Comparison of ENCODE assay signal across 16 cellular contexts in genomic region chr14:53896773-53897172, GRCh38. TPM values are rescaled to one million over a fixed set of nuclear protein-coding genes. Genes with fewer than 3 reads are reported as not detected.
A peak's percentile ranks its signal among the peaks of the same experiment; 100 is the strongest.
DNase-seq lines count a peak whose midpoint lies in the region; ATAC-seq, FAIRE-seq and TF ChIP-seq lines count a peak whose summit lies in the region.
"Had no signal": no experiment of that assay in that cellular context is flagged by ENCODE, and none has a peak within 500 bp of the region (broad histone marks: within the 10 kb centered on the region; RNA-seq: fewer than 3 reads in every experiment).

No MANE protein-coding gene starts in this region.

- H3K9me3 Mint-ChIP-seq in astrocyte (ENCODE audit: unreplicated experiment): no peaks in the 10 kb centered on the region
- H3K9me3 Mint-ChIP-seq: H9 had no signal

- peak; percentile 32 for FAIRE-seq in astrocyte (lab: Jason Lieb, UNC)

- ATAC-seq in GM21723 (IDR thresholded peaks at IDR 0.05; ENCODE audit: unreplicated experiment) (no peak), gastrocnemius medialis (no peak)

- no peak overlapping the region for H2AFZ ChIP-seq in astrocyte (ENCODE audit: low read depth, low read length)

- H3K4me3 ChIP-seq in HFF-Myc (replicated peaks; ENCODE audit: low read depth, low read length) (no peak overlapping the region), astrocyte (ENCODE audit: insufficient read depth, low read depth, low read length) (no peak overlapping the region), gastrocnemius medialis (no peak overlapping the region)
- H3K4me3 ChIP-seq: BLaER1 treated with 17β-estradiol and CSF1 and Interleukin-3, amounts not matched to agents 10 nM and 100 nM had no signal

- H3K9me3 ChIP-seq in astrocyte (ENCODE audit: insufficient read depth, low read depth, low read length) (no peaks in the 10 kb centered on the region), gastrocnemius medialis (no peaks in the 10 kb centered on the region)
- H3K9me3 ChIP-seq: BLaER1 treated with 17β-estradiol and CSF1 and Interleukin-3, amounts not matched to agents 10 nM and 100 nM; SK-N-SH had no signal

- peaks cover 17% of the 10 kb centered on the region for H3K27me3 Mint-ChIP-seq in astrocyte (ENCODE audit: low read depth, unreplicated experiment)

- H3K4me1 Mint-ChIP-seq in astrocyte (ENCODE audit: low read depth, unreplicated experiment): peaks cover 16% of the 10 kb centered on the region

- H3K79me2 ChIP-seq in astrocyte (ENCODE audit: insufficient read depth, low read length): no peaks in the 10 kb centered on the region

- no peaks in the 10 kb centered on the region for H4K20me1 ChIP-seq in astrocyte (ENCODE audit: insufficient read depth, low read length)
- H4K20me1 ChIP-seq: BLaER1 treated with 17β-estradiol and CSF1 and Interleukin-3, amounts not matched to agents 10 nM and 100 nM had no signal

- in situ Hi-C loops in gastrocnemius medialis (cut with MboI; ENCODE audit: low sequenced_read_pairs in 4 of 4): no loop called here

- no peak for TF ChIP-seq CTCF in AG09319 (IDR thresholded peaks at IDR 0.05; ENCODE audit: low read depth, low read length)
- TF ChIP-seq CTCF in HFF-Myc (IDR thresholded peaks at IDR 0.05; ENCODE audit: low read depth, low read length, missing control alignments): no peak
- no peak for TF ChIP-seq CTCF in astrocyte (IDR thresholded peaks at IDR 0.05; ENCODE audit: insufficient read depth, low read depth, low read length)
- TF ChIP-seq CTCF in gastrocnemius medialis (IDR thresholded peaks at IDR 0.05 in 4 of 5, conservative IDR thresholded peaks at IDR 0.05 in 1 of 5): no peak

- no peak for TF ChIP-seq POLR2A in gastrocnemius medialis (IDR thresholded peaks at IDR 0.05)

- H3K36me3 ChIP-seq in astrocyte (ENCODE audit: insufficient read depth, low read length): no peaks in the 10 kb centered on the region
- no peaks in the 10 kb centered on the region for H3K36me3 ChIP-seq in gastrocnemius medialis
- H3K36me3 ChIP-seq: BLaER1 treated with 17β-estradiol and CSF1 and Interleukin-3, amounts not matched to agents 10 nM and 100 nM had no signal

- H3K4me1 ChIP-seq in astrocyte (ENCODE audit: insufficient read depth, low read length): peaks cover 13% of the 10 kb centered on the region
- H3K4me1 ChIP-seq in gastrocnemius medialis: no peaks in the 10 kb centered on the region

- no peak overlapping the region for H3K27ac ChIP-seq in astrocyte (ENCODE audit: low read depth, low read length)
- no peak overlapping the region for H3K27ac ChIP-seq in gastrocnemius medialis
- H3K27ac ChIP-seq: BLaER1 treated with 17β-estradiol and CSF1 and Interleukin-3, amounts not matched to agents 10 nM and 100 nM had no signal

- no peaks in the 10 kb centered on the region for H3K36me3 Mint-ChIP-seq in astrocyte (ENCODE audit: low read depth, unreplicated experiment)

- H3K27me3 ChIP-seq in astrocyte (ENCODE audit: insufficient read depth, low read length): no peaks in the 10 kb centered on the region
- H3K27me3 ChIP-seq in gastrocnemius medialis: no peaks in the 10 kb centered on the region

- H3K4me3 Mint-ChIP-seq in astrocyte (ENCODE audit: unreplicated experiment): no peak overlapping the region
- H3K4me3 Mint-ChIP-seq: H9 had no signal

- H3K27ac Mint-ChIP-seq in astrocyte (ENCODE audit: unreplicated experiment): no peak overlapping the region

- no peak overlapping the region for H3K9ac ChIP-seq in astrocyte (ENCODE audit: low read length)
- H3K9ac ChIP-seq: BLaER1 treated with 17β-estradiol and CSF1 and Interleukin-3, amounts not matched to agents 10 nM and 100 nM; SK-N-SH had no signal

- DNase-seq in AG09319 (ENCODE audit: extremely low read depth, low read depth) (peak; percentile 48), HFF-Myc (ENCODE audit: extremely low read depth, low read depth) (peak; percentile 81), astrocyte (ENCODE audit: low read depth) (no peak), inferior parietal cortex (ENCODE audit: extremely low spot score) (peak; percentile 5), gastrocnemius medialis (no peak)
- no peak for DNase-seq in NK-92 treated with Interleukin-12 subunit alpha and Interleukin-12 subunit beta, amount 100 ng/mL, for 24 hours (lab: John Stamatoyannopoulos, UW)
- DNase-seq in activated naive CD4-positive, alpha-beta T cell (lab: John Stamatoyannopoulos, UW): no peak
- DNase-seq: EL, H9, NCI-H1092, NCI-H774, Right ventricle myocardium superior, SK-N-SH had no signal

- intact Hi-C loops in gastrocnemius medialis (cut with DNase I; ENCODE audit: low total_unique reads): loop anchor here (10.0 kb wide), 1 partner anchor 58 kb away; the partner anchor contains the start of gene BMP4

- H3K4me2 ChIP-seq in astrocyte (ENCODE audit: low read length): no peak overlapping the region
- H3K4me2 ChIP-seq: BLaER1 treated with 17β-estradiol and CSF1 and Interleukin-3, amounts not matched to agents 10 nM and 100 nM; SK-N-SH had no signal

RNA-seq across cellular contexts. Expression of gene BMP4, which starts 59.9 kb away (rescaled TPM):
- total RNA-seq in astrocyte (19.9 and 27.2 TPM in 2 replicates), gastrocnemius medialis (1 to 10 TPM; 2.0 to 9.4 (median 7.6) TPM)
- total RNA-seq: NCI-H460 had no signal

Comparison
In these comparisons a context has a peak if more than half of its experiments do, and no peak if none do; other contexts are left out.
1. DNase-seq: peak in AG09319 (single experiment), HFF-Myc (single experiment) and inferior parietal cortex (single experiment); none in astrocyte (single experiment), NK-92 treated with Interleukin-12 subunit alpha and Interleukin-12 subunit beta, amount 100 ng/mL, for 24 hours (single experiment), activated naive CD4-positive, alpha-beta T cell (0 of 4) and gastrocnemius medialis (0 of 2).